ENCODE assay signal across 1 cellular context in genomic region chrX:119762718-119763117, GRCh38.
TF ChIP-seq lines count a peak whose summit lies in the region.

No MANE protein-coding gene starts in this region.

TF ChIP-seq in IMR-90, 13 proteins besides CTCF, POLR2A, EP300 and RAD21 (continued from another document):
- no peak for TF ChIP-seq ELK1 (IDR thresholded peaks at IDR 0.05; ENCODE audit: borderline replicate concordance, low read depth, low read length)
- TF ChIP-seq BHLHE40 (IDR thresholded peaks at IDR 0.05; ENCODE audit: low read depth, low read length), result no peak
- TF ChIP-seq RCOR1 (IDR thresholded peaks at IDR 0.05; ENCODE audit: insufficient replicate concordance, low read length), result no peak
- no peak for TF ChIP-seq MXI1 (IDR thresholded peaks at IDR 0.05; ENCODE audit: borderline replicate concordance, low read depth, low read length)
- TF ChIP-seq SMC3 (IDR thresholded peaks at IDR 0.05; ENCODE audit: low read depth, low read length), result no peak
- TF ChIP-seq, protein P1, sequence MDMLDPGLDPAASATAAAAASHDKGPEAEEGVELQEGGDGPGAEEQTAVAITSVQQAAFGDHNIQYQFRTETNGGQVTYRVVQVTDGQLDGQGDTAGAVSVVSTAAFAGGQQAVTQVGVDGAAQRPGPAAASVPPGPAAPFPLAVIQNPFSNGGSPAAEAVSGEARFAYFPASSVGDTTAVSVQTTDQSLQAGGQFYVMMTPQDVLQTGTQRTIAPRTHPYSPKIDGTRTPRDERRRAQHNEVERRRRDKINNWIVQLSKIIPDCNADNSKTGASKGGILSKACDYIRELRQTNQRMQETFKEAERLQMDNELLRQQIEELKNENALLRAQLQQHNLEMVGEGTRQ (IDR thresholded peaks at IDR 0.05; ENCODE audit: low read depth, low read length), result no peak
- TF ChIP-seq CHD1 (IDR thresholded peaks at IDR 0.05; ENCODE audit: low read depth, low read length), result no peak
- no peak for TF ChIP-seq CEBPB (IDR thresholded peaks at IDR 0.05; ENCODE audit: low read depth, low read length)
- TF ChIP-seq RFX5 (IDR thresholded peaks at IDR 0.05; ENCODE audit: low read depth, low read length), result no peak
- no peak for TF ChIP-seq FOS (IDR thresholded peaks at IDR 0.05; ENCODE audit: low read depth, low read length)
